9 cellular contexts compared by ENCODE assay signal in genomic region chr10:125056161-125057132, GRCh38.
DNase-seq lines count a peak whose midpoint lies in the region; ATAC-seq and TF ChIP-seq lines count a peak whose summit lies in the region.
"Had no signal": no experiment of that assay in that cellular context is flagged by ENCODE, and none has a peak within 500 bp of the region (broad histone marks: within the 10 kb centered on the region; RNA-seq: fewer than 3 reads in every experiment).

No MANE protein-coding gene starts in this region.

- no peaks in the 10 kb centered on the region for H3K9me3 Mint-ChIP-seq in chondrocyte (ENCODE audit: low read depth)
- H3K9me3 Mint-ChIP-seq in T-helper 2 cell treated with Interferon-gamma antibody and Interleukin-4, amounts not matched to agents 5 μg/mL and 100 μg/mL, for 36 hours: no peaks in the 10 kb centered on the region
- H3K9me3 Mint-ChIP-seq in activated CD8-positive, alpha-beta T cell treated with anti-CD3 and anti-CD28 coated beads, Interleukin-2, amount 10 ng/mL, durations not matched to agents 7 days and 5 days (ENCODE audit: insufficient read depth): no peaks in the 10 kb centered on the region

- H3K9me3 ChIP-seq in lower lobe of right lung (no peaks in the 10 kb centered on the region), spleen (peaks cover 0 to 9% (median 0%) of the 10 kb centered on the region in 8 donors)

- 70 to 85% (median 82%) methylated on average over 20 to 21 of the region's 21 CpGs for WGBS in spleen, 5 donors

- peaks cover 3% of the 10 kb centered on the region for H3K36me3 Mint-ChIP-seq in chondrocyte (ENCODE audit: low read depth)
- no peaks in the 10 kb centered on the region for H3K36me3 Mint-ChIP-seq in T-helper 2 cell treated with Interferon-gamma antibody and Interleukin-4, amounts not matched to agents 5 μg/mL and 100 μg/mL, for 36 hours (ENCODE audit: low read depth)
- no peaks in the 10 kb centered on the region for H3K36me3 Mint-ChIP-seq in activated CD8-positive, alpha-beta T cell treated with anti-CD3 and anti-CD28 coated beads, Interleukin-2, amount 10 ng/mL, durations not matched to agents 7 days and 5 days (ENCODE audit: low read depth)

- H3K4me1 Mint-ChIP-seq in chondrocyte (ENCODE audit: low read depth): peaks cover 79% of the 10 kb centered on the region
- no peaks in the 10 kb centered on the region for H3K4me1 Mint-ChIP-seq in T-helper 2 cell treated with Interferon-gamma antibody and Interleukin-4, amounts not matched to agents 5 μg/mL and 100 μg/mL, for 36 hours (ENCODE audit: low read depth)
- H3K4me1 Mint-ChIP-seq in activated CD8-positive, alpha-beta T cell treated with anti-CD3 and anti-CD28 coated beads, Interleukin-2, amount 10 ng/mL, durations not matched to agents 7 days and 5 days (ENCODE audit: low read depth): no peaks in the 10 kb centered on the region

- intact Hi-C loops in lower lobe of right lung (cut with DNase I) (no loop called here), spleen (cut with DNase I; ENCODE audit: low total_unique reads) (no loop called here)

- no peaks in the 10 kb centered on the region for H3K27me3 Mint-ChIP-seq in chondrocyte (ENCODE audit: low read depth)
- H3K27me3 Mint-ChIP-seq in T-helper 2 cell treated with Interferon-gamma antibody and Interleukin-4, amounts not matched to agents 5 μg/mL and 100 μg/mL, for 36 hours (ENCODE audit: low read depth): peaks cover 2% of the 10 kb centered on the region
- peaks cover 6% of the 10 kb centered on the region for H3K27me3 Mint-ChIP-seq in activated CD8-positive, alpha-beta T cell treated with anti-CD3 and anti-CD28 coated beads, Interleukin-2, amount 10 ng/mL, durations not matched to agents 7 days and 5 days (ENCODE audit: low read depth)

- TF ChIP-seq CTCF in chondrocyte (IDR thresholded peaks at IDR 0.05) (no peak), lower lobe of right lung (IDR thresholded peaks at IDR 0.05) (no peak), spleen (IDR thresholded peaks at IDR 0.05 in 8 of 11, conservative IDR thresholded peaks at IDR 0.05 in 3 of 11) (no peak)

- H3K27ac Mint-ChIP-seq in chondrocyte (ENCODE audit: unreplicated experiment): peak overlapping the region; percentile 96
- H3K27ac Mint-ChIP-seq in T-helper 2 cell treated with Interferon-gamma antibody and Interleukin-4, amounts not matched to agents 5 μg/mL and 100 μg/mL, for 36 hours: no peak overlapping the region
- H3K27ac Mint-ChIP-seq in activated CD8-positive, alpha-beta T cell treated with anti-CD3 and anti-CD28 coated beads, Interleukin-2, amount 10 ng/mL, durations not matched to agents 7 days and 5 days: no peak overlapping the region

- no peak overlapping the region for H3K4me3 Mint-ChIP-seq in chondrocyte (ENCODE audit: unreplicated experiment)
- H3K4me3 Mint-ChIP-seq in T-helper 2 cell treated with Interferon-gamma antibody and Interleukin-4, amounts not matched to agents 5 μg/mL and 100 μg/mL, for 36 hours: no peak overlapping the region
- no peak overlapping the region for H3K4me3 Mint-ChIP-seq in activated CD8-positive, alpha-beta T cell treated with anti-CD3 and anti-CD28 coated beads, Interleukin-2, amount 10 ng/mL, durations not matched to agents 7 days and 5 days

- H3K4me1 ChIP-seq in lower lobe of right lung: peaks cover 76% of the 10 kb centered on the region
- peaks cover 33 to 70% (median 52%) of the 10 kb centered on the region in 6 donors for H3K4me1 ChIP-seq in spleen

- peak overlapping the region; percentile 89 for H3K27ac ChIP-seq in lower lobe of right lung
- peak overlapping the region; percentile 53 to 87 (median 81) for H3K27ac ChIP-seq in spleen

- no peak overlapping the region for H3K4me3 ChIP-seq in lower lobe of right lung
- H3K4me3 ChIP-seq in spleen: peak overlapping the region in 1 of 8 donors; percentile 30

- POLR2A ChIA-PET in activated CD8-positive, alpha-beta T cell treated with anti-CD3 and anti-CD28 coated beads, Interleukin-2, amount 10 ng/mL, durations not matched to agents 7 days and 5 days (lab: Charles Lee): no interaction called here

- H3K36me3 ChIP-seq in lower lobe of right lung (no peaks in the 10 kb centered on the region), spleen (no peaks in the 10 kb centered on the region)

- H3K27me3 ChIP-seq in lower lobe of right lung (ENCODE audit: low read depth) (no peaks in the 10 kb centered on the region), spleen (replicated peaks in 1 of 7) (peaks cover 0 to 92% (median 5%) of the 10 kb centered on the region in 7 donors)

- CTCF ChIA-PET in activated CD8-positive, alpha-beta T cell treated with anti-CD3 and anti-CD28 coated beads, Interleukin-2, amount 10 ng/mL, durations not matched to agents 7 days and 5 days (lab: Charles Lee): interaction anchor here (2.0 kb wide), 1 partner anchor 9 kb away, joined by 7 read pairs; no protein-coding TSS in a partner anchor

- TF ChIP-seq POLR2A in spleen (IDR thresholded peaks at IDR 0.05): no peak

- DNase-seq in NCI-H69 (lab: John Stamatoyannopoulos, UW): peak; percentile 1
- DNase-seq in chondrocyte (ENCODE audit: low spot score): no peak
- DNase-seq in lower lobe of right lung: no peak
- DNase-seq in spleen: peak; percentile 66
- DNase-seq in D341Med (ENCODE audit: low spot score): no peak
- no peak for DNase-seq in T-helper 2 cell treated with Interferon-gamma antibody and Interleukin-4, amounts not matched to agents 5 μg/mL and 100 μg/mL, for 36 hours (ENCODE audit: low spot score)
- DNase-seq in activated CD8-positive, alpha-beta T cell treated with anti-CD3 and anti-CD28 coated beads, Interleukin-2, amount 10 ng/mL, durations not matched to agents 7 days and 5 days: no peak
- no peak for DNase-seq in NCI-H446 treated with DMSO at 0.1 percent for 48 hours (lab: John Stamatoyannopoulos, UW)
- DNase-seq: DMS153 had no signal

- no peak for ATAC-seq in lower lobe of right lung
- ATAC-seq in activated CD8-positive, alpha-beta T cell treated with anti-CD3 and anti-CD28 coated beads, Interleukin-2, amount 10 ng/mL, durations not matched to agents 7 days and 5 days: no peak

Comparison
In these comparisons a context has a peak if more than half of its experiments do, and no peak if none do; other contexts are left out.
1. DNase-seq: peak in NCI-H69 (single experiment) and spleen (single experiment); none in chondrocyte (single experiment), lower lobe of right lung (single experiment), D341Med (single experiment), T-helper 2 cell treated with Interferon-gamma antibody and Interleukin-4, amounts not matched to agents 5 μg/mL and 100 μg/mL, for 36 hours (single experiment), activated CD8-positive, alpha-beta T cell treated with anti-CD3 and anti-CD28 coated beads, Interleukin-2, amount 10 ng/mL, durations not matched to agents 7 days and 5 days (single experiment) and NCI-H446 treated with DMSO at 0.1 percent for 48 hours (single experiment).